8 cellular contexts compared by ENCODE assay signal in genomic region chr1:44739361-44740178, GRCh38. TPM values are rescaled to one million over a fixed set of nuclear protein-coding genes. Genes with fewer than 3 reads are reported as not detected.
DNase-seq lines count a peak whose midpoint lies in the region; ATAC-seq and TF ChIP-seq lines count a peak whose summit lies in the region.

KIF2C (plus strand) TSS chr1:44739837; CDS start chr1:44739933, 96 bp downstream.

- peak; percentile 98 for DNase-seq in GM06990 (ENCODE audit: extremely low read depth, insufficient read length)
- peak; percentile 98 for DNase-seq in NCI-H1092 (lab: John Stamatoyannopoulos, UW)
- DNase-seq in glomerular endothelial cell (ENCODE audit: extremely low read depth, low read depth, low spot score) = peak; percentile 82
- DNase-seq in occipital lobe (lab: John Stamatoyannopoulos, UW) = peak; percentile 94
- peak; percentile 97 for DNase-seq in testis

- H3K4me1 Mint-ChIP-seq in activated naive CD4-positive, alpha-beta T cell treated with anti-CD3 and anti-CD28 coated beads, Interleukin-2, amount 50 U/mL, for 24 hours = peaks cover 18% of the 10 kb centered on the region

- peak within 1 kb of the TSS; percentile 86 to 94 for H3K27ac ChIP-seq in testis

- peak within 1 kb of the TSS; percentile 94 for H3K4me3 Mint-ChIP-seq in activated naive CD4-positive, alpha-beta T cell treated with anti-CD3 and anti-CD28 coated beads, Interleukin-2, amount 50 U/mL, for 24 hours

- H3K9me3 Mint-ChIP-seq in activated naive CD4-positive, alpha-beta T cell treated with anti-CD3 and anti-CD28 coated beads, Interleukin-2, amount 50 U/mL, for 24 hours = no peaks in the 10 kb centered on the region

- WGBS in testis, 2 donors = 0 to 1% methylated on average over 41 to 50 of the region's 57 CpGs

- ATAC-seq in HG02588 (IDR thresholded peaks at IDR 0.05; ENCODE audit: unreplicated experiment) = peak; percentile 97
- ATAC-seq in SK-N-SH treated with all-trans-retinoic acid at 6 μM for 48 hours = peak; percentile 99

- peak within 1 kb of the TSS; percentile 72 for H3K4me3 ChIP-seq in GM06990 (replicated peaks; ENCODE audit: low read depth, low read length)
- peak within 1 kb of the TSS; percentile 57 to 71 for H3K4me3 ChIP-seq in testis

- no peaks in the 10 kb centered on the region for H3K27me3 ChIP-seq in GM06990 (replicated peaks; ENCODE audit: control insufficient read depth, insufficient read depth, low read length)
- H3K27me3 ChIP-seq in testis = no peaks in the 10 kb centered on the region

- intact Hi-C loops in testis (cut with DNase I; ENCODE audit: low total_unique reads) = no loop called here

- H3K4me1 ChIP-seq in testis = peaks cover 8% of the 10 kb centered on the region

- H3K27me3 Mint-ChIP-seq in activated naive CD4-positive, alpha-beta T cell treated with anti-CD3 and anti-CD28 coated beads, Interleukin-2, amount 50 U/mL, for 24 hours = no peaks in the 10 kb centered on the region

- no peak for TF ChIP-seq CTCF in GM06990 (IDR thresholded peaks at IDR 0.05; ENCODE audit: insufficient read depth, low read length, poor library complexity, severe bottlenecking)
- TF ChIP-seq CTCF in testis (IDR thresholded peaks at IDR 0.05) = no peak

- no peaks in the 10 kb centered on the region for H3K36me3 Mint-ChIP-seq in activated naive CD4-positive, alpha-beta T cell treated with anti-CD3 and anti-CD28 coated beads, Interleukin-2, amount 50 U/mL, for 24 hours

- H3K27ac Mint-ChIP-seq in activated naive CD4-positive, alpha-beta T cell treated with anti-CD3 and anti-CD28 coated beads, Interleukin-2, amount 50 U/mL, for 24 hours = peak within 1 kb of the TSS; percentile 92

- no peak for TF ChIP-seq POLR2A in testis (IDR thresholded peaks at IDR 0.05)

- H3K36me3 ChIP-seq in GM06990 (ENCODE audit: control insufficient read depth, insufficient read depth, low read length) = peaks cover 6% of the 10 kb centered on the region; the same call in 1 of the 2 replicates
- no peaks in the 10 kb centered on the region for H3K36me3 ChIP-seq in testis (ENCODE audit: low read depth, missing control alignments)

- no peaks in the 10 kb centered on the region for H3K9me3 ChIP-seq in testis

TF ChIP-seq in SK-N-SH treated with all-trans-retinoic acid at 6 μM for 48 hours, 23 proteins besides CTCF, POLR2A, EP300 and RAD21:
- TF ChIP-seq PATZ1 (CRISPR knock-in tag; IDR thresholded peaks at IDR 0.05; ENCODE audit: borderline replicate concordance) (no peak), ZNF565 (CRISPR knock-in tag; conservative IDR thresholded peaks at IDR 0.05; ENCODE audit: low read depth) (no peak), OSR1 (CRISPR knock-in tag; IDR thresholded peaks at IDR 0.05) (no peak), ZNF70 (CRISPR knock-in tag; IDR thresholded peaks at IDR 0.05) (no peak), SNAI2 (CRISPR knock-in tag; IDR thresholded peaks at IDR 0.05) (peak; percentile 41; the same call in 1 of the 2 replicates)

RNA-seq across cellular contexts. Expression of gene KIF2C, which starts in this region (rescaled TPM):
- total RNA-seq in glomerular endothelial cell (4.7 and 10.3 TPM in 2 replicates), occipital lobe (2.5 TPM), testis (100 to 1,000 TPM in 1 of 2 donors, 10 to 100 TPM in 1; 53.5 to 130 TPM)
- 167 TPM for polyA plus RNA-seq in testis (ENCODE audit: insufficient read depth, low read depth, low replicate concordance)

Comparison
In these comparisons a context has a peak if more than half of its experiments do, and no peak if none do; other contexts are left out.
1. Peak in every context shown above with its lines: DNase-seq, ATAC-seq, H3K4me3 ChIP-seq and H3K27ac ChIP-seq.